Comparison of ENCODE assay signal across 8 cellular contexts in genomic region chr17:28718317-28718672, GRCh38. TPM values are rescaled to one million over a fixed set of nuclear protein-coding genes. Genes with fewer than 3 reads are reported as not detected.
A peak's percentile ranks its signal among the peaks of the same experiment; 100 is the strongest.
DNase-seq lines count a peak whose midpoint lies in the region; ATAC-seq and TF ChIP-seq lines count a peak whose summit lies in the region.

No MANE protein-coding gene starts in this region.

- H3K27ac Mint-ChIP-seq in Calu3 (ENCODE audit: unreplicated experiment): peak overlapping the region; percentile 53

- BruUV-seq in Calu3 (replicated peaks; lab: Mats Ljungman, UMichigan) (no TSS peak), Panc1 (replicated peaks; lab: Mats Ljungman, UMichigan) (no TSS peak)

- no peaks in the 10 kb centered on the region for H3K27me3 ChIP-seq in Panc1 (ENCODE audit: control insufficient read depth, insufficient read depth, low read length)
- H3K27me3 ChIP-seq in ovary: no peaks in the 10 kb centered on the region

- H3K4me1 Mint-ChIP-seq in Calu3 (ENCODE audit: low read depth, unreplicated experiment): peaks cover 19% of the 10 kb centered on the region

- CTCF ChIA-PET in Calu3 (lab: Charles Lee): no interaction called here
- CTCF ChIA-PET in Panc1 (lab: Charles Lee): no interaction called here

- no peak for DNase-seq in Calu3
- no peak for DNase-seq in Panc1 (ENCODE audit: low read depth, low spot score)
- no peak for DNase-seq in epithelial cell of esophagus (ENCODE audit: low read depth)
- DNase-seq in ovary: no peak
- DNase-seq in AML-193 (lab: John Stamatoyannopoulos, UW): no peak

- peaks cover 27% of the 10 kb centered on the region for H3K36me3 ChIP-seq in Panc1 (ENCODE audit: control insufficient read depth, insufficient read depth, low read length)
- H3K36me3 ChIP-seq in ovary: no peaks in the 10 kb centered on the region

- 3 to 8% (median 6%) methylated on average over 11 of the region's 11 CpGs for WGBS in ovary, 3 donors

- ATAC-seq in Panc1 (no peak), HG03108 (IDR thresholded peaks at IDR 0.05; ENCODE audit: unreplicated experiment) (no peak), HG02610 (IDR thresholded peaks at IDR 0.05; ENCODE audit: unreplicated experiment) (no peak), HG03460 (IDR thresholded peaks at IDR 0.05; ENCODE audit: unreplicated experiment) (no peak)

- H3K27me3 Mint-ChIP-seq in Calu3 (ENCODE audit: unreplicated experiment): no peaks in the 10 kb centered on the region

- in situ Hi-C loops in Panc1 (cut with HindIII; ENCODE audit: low pct_unique_long_range_greater_than_20kb, low sequenced_read_pairs): no loop called here

- peaks cover 40% of the 10 kb centered on the region for H3K4me1 ChIP-seq in Panc1 (ENCODE audit: control insufficient read depth, insufficient read depth, low read length)
- H3K4me1 ChIP-seq in ovary (ENCODE audit: insufficient read depth): peaks cover 15% of the 10 kb centered on the region

- no peak for TF ChIP-seq EP300 in ovary (IDR thresholded peaks at IDR 0.05)

- H3K4me3 ChIP-seq in Panc1 (ENCODE audit: low read depth in 2 of 2, low read length in 2 of 2) (peak overlapping the region; percentile 58 to 88), epithelial cell of esophagus (ENCODE audit: low read length) (peak overlapping the region; percentile 99), ovary (peak overlapping the region; percentile 72)

- H3K27ac ChIP-seq in Panc1 (ENCODE audit: low read length) (peak overlapping the region; percentile 99), ovary (peak overlapping the region; percentile 91 to 97)

- H3K36me3 Mint-ChIP-seq in Calu3 (ENCODE audit: insufficient read depth, unreplicated experiment): peaks cover 52% of the 10 kb centered on the region

- peak overlapping the region; percentile 89 for H3K4me3 Mint-ChIP-seq in Calu3 (ENCODE audit: low read depth, unreplicated experiment)

- H3K9me3 ChIP-seq in Panc1 (ENCODE audit: control insufficient read depth, insufficient read depth, low read depth, low read length) (no peaks in the 10 kb centered on the region), ovary (no peaks in the 10 kb centered on the region)

- TF ChIP-seq CTCF in Calu3 (IDR thresholded peaks at IDR 0.05; ENCODE audit: unreplicated experiment): no peak
- TF ChIP-seq CTCF in Panc1 (IDR thresholded peaks at IDR 0.05): no peak
- TF ChIP-seq CTCF in epithelial cell of esophagus (IDR thresholded peaks at IDR 0.05; ENCODE audit: insufficient read depth, low read depth, low read length, missing control alignments): no peak
- no peak for TF ChIP-seq CTCF in ovary (IDR thresholded peaks at IDR 0.05)

- intact Hi-C loops in Calu3 (cut with micrococcal nuclease; ENCODE audit: unreplicated experiment) (loop anchor here (5.0 kb wide), 1 partner anchor 56 kb away; the partner anchor contains the start of genes SDF2 and SUPT6H), Panc1 (cut with micrococcal nuclease; ENCODE audit: unreplicated experiment) (no loop called here), ovary (cut with DNase I) (loop anchor here in 1 of 4 donors (5.0 kb wide), 1 partner anchor 56 kb away; the partner anchor contains the start of genes SDF2 and SUPT6H)

- no peaks in the 10 kb centered on the region for H3K9me3 Mint-ChIP-seq in Calu3 (ENCODE audit: low read depth, unreplicated experiment)

- POLR2A ChIA-PET in Panc1 (lab: Charles Lee): no interaction called here

- no peak for TF ChIP-seq POLR2A in ovary (IDR thresholded peaks at IDR 0.05)

RNA-seq across cellular contexts. Expression of gene RAB34, which starts 0.6 kb away (rescaled TPM):
- total RNA-seq in Calu3 (2022) (34.5 and 35.3 TPM in 2 replicates), Panc1 (2021; ENCODE audit: unreplicated experiment) (284 TPM), ovary (100 to 1,000 TPM; 149 to 222 (median 169) TPM)
- polyA plus RNA-seq in Panc1 (2012; ENCODE audit: insufficient read length): 260 TPM
- 100 to 1,000 TPM; 196 to 208 TPM for polyA plus RNA-seq in ovary

RNA-seq across cellular contexts. Expression of gene RPL23A, which starts 1.5 kb away (rescaled TPM):
- total RNA-seq in Calu3 (2022) (1,148 and 1,217 TPM in 2 replicates), Panc1 (2021; ENCODE audit: unreplicated experiment) (1,475 TPM), ovary (1,000 to 10,000 TPM; 1,369 to 3,979 (median 2,659) TPM)
- polyA plus RNA-seq in Panc1 (2012; ENCODE audit: insufficient read length): 1,113 TPM
- 1,000 to 10,000 TPM; 2,997 to 3,153 TPM for polyA plus RNA-seq in ovary

RNA-seq across cellular contexts. Expression of gene PROCA1, which starts 6.6 kb away (rescaled TPM):
- total RNA-seq in Calu3 (2022): 4.2 and 4.3 TPM in 2 replicates
- total RNA-seq in Panc1 (2021; ENCODE audit: unreplicated experiment): 4.9 TPM
- polyA plus RNA-seq in Panc1 (2012; ENCODE audit: insufficient read length): 3.6 TPM
- 1 to 10 TPM; 4.0 to 6.7 (median 5.0) TPM for total RNA-seq in ovary
- 1 to 10 TPM; 2.7 to 6.5 TPM for polyA plus RNA-seq in ovary

RNA-seq across cellular contexts. Expression of gene TLCD1, which starts 7.7 kb away (rescaled TPM):
- total RNA-seq in Calu3 (2022) (44.9 and 49.3 TPM in 2 replicates), Panc1 (2021; ENCODE audit: unreplicated experiment) (55.7 TPM), ovary (1 to 10 TPM in 6 of 7 donors, not detected in 1; 1.3 to 7.0 (median 1.6) TPM)
- 52.2 TPM for polyA plus RNA-seq in Panc1 (2012; ENCODE audit: insufficient read length)
- polyA plus RNA-seq in ovary: 1 to 10 TPM in 1 of 2 donors, under 1 TPM in 1; 0.75 to 5.1 TPM

RNA-seq across cellular contexts. Expression of gene NEK8, which starts 10.3 kb away (rescaled TPM):
- total RNA-seq in Calu3 (2022): 10.8 and 11.4 TPM in 2 replicates
- 11.9 TPM for total RNA-seq in Panc1 (2021; ENCODE audit: unreplicated experiment)
- 9.1 TPM for polyA plus RNA-seq in Panc1 (2012; ENCODE audit: insufficient read length)
- 1 to 10 TPM; 2.3 to 8.3 (median 3.4) TPM for total RNA-seq in ovary
- 1 to 10 TPM; 1.9 to 2.2 TPM for polyA plus RNA-seq in ovary
